12 cellular contexts compared by ENCODE assay signal in the genomic region with DNA sequence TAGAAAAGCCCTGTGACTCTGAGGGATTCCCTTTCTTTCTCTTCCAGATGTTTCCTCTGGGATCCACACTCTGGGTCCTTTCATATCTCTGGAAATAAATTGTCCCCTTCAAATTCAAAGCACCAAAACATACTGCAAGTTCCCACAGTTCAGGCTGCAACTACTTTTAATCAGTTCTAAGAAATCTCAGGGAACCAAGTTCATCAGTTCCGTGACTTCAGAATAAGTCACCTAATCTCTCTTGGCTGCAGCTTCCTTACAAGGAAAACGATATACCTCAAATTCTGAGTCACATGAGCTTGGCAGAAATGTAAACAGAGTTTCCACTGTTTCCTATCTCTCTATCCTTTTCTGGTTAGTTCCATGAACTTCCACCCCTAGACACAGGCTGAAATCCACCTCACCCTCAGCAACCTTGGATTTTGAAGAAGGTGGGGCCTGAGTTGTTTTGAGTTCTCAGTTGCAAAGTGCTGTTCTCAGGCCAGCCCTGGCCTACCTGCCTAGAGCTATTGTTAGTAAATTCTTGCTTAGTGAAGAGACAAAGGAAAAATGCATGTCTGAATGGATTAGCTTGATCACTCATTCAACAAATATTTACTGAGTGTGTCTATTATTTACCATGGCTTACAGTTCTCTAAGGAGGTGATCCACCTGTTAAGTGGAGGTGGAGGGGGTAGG. TPM values are rescaled to one million over a fixed set of nuclear protein-coding genes. Genes with fewer than 3 reads are reported as not detected.
DNase-seq lines count a peak whose midpoint lies in the region; ATAC-seq and TF ChIP-seq lines count a peak whose summit lies in the region.
"Had no signal": no experiment of that assay in that cellular context is flagged by ENCODE, and none has a peak within 500 bp of the region (broad histone marks: within the 10 kb centered on the region; RNA-seq: fewer than 3 reads in every experiment).

No MANE protein-coding gene starts in this region.

- DNase-seq in Caco-2: peak; percentile 62 to 72
- peak; percentile 59 for DNase-seq in amniotic stem cell (lab: John Stamatoyannopoulos, UW)
- DNase-seq in iPS-NIHi7 (ENCODE audit: extremely low spot score): peak; percentile 54
- DNase-seq in NOMO-1 treated with dmso at 0.1 percent for 144 hours (lab: John Stamatoyannopoulos, UW; ENCODE audit: unreplicated experiment): no peak
- DNase-seq in posterior cingulate gyrus: no peak
- DNase-seq: activated CD8-positive, alpha-beta memory T cell treated with anti-CD3 and anti-CD28 coated beads, Interleukin-2, amount 50 U/mL, for 4 hours; DND-41; NCI-H1048; stimulated activated CD4-positive, alpha-beta T cell treated with anti-CD3 and anti-CD28 coated beads, Interleukin-4, amount 100 ng/mL, for 1 hour had no signal

- H3K36me3 ChIP-seq in Caco-2 (ENCODE audit: control insufficient read depth, insufficient read depth, low read length) (no peaks in the 10 kb centered on the region; the same call in 1 of the 2 replicates), HUES6 (ENCODE audit: control insufficient read depth, insufficient read depth, low read length) (no peaks in the 10 kb centered on the region; the same call in 1 of the 2 replicates)

- POLR2A ChIA-PET in Caco-2 (lab: Charles Lee): no interaction called here

- no peak for ATAC-seq in HG03135 (IDR thresholded peaks at IDR 0.05; ENCODE audit: unreplicated experiment)
- no peak for ATAC-seq in GM19395 (IDR thresholded peaks at IDR 0.05; ENCODE audit: unreplicated experiment)

- peak overlapping the region; percentile 69 for H3K27ac Mint-ChIP-seq in Caco-2 (ENCODE audit: unreplicated experiment)

- peaks cover 16% of the 10 kb centered on the region for H3K36me3 Mint-ChIP-seq in Caco-2 (ENCODE audit: insufficient read depth, unreplicated experiment)

- H3K4me1 ChIP-seq in Caco-2: peaks cover 40% of the 10 kb centered on the region
- H3K4me1 ChIP-seq in HUES6 (ENCODE audit: control insufficient read depth, insufficient read depth, low read length): peaks cover 62% of the 10 kb centered on the region

- no peaks in the 10 kb centered on the region for H3K9me3 ChIP-seq in Caco-2
- H3K9me3 ChIP-seq in HUES6 (ENCODE audit: control insufficient read depth, insufficient read depth, low read depth, low read length): no peaks in the 10 kb centered on the region

- no peak overlapping the region for H3K4me3 ChIP-seq in Caco-2 (ENCODE audit: low read depth, low read length)
- peak overlapping the region; percentile 15; the same call in 1 of the 2 replicates for H3K4me3 ChIP-seq in HUES6 (ENCODE audit: low read depth, low read length)

- peak overlapping the region; percentile 94 for H3K27ac ChIP-seq in HUES6 (ENCODE audit: low read depth, low read length)

- intact Hi-C loops in Caco-2 (cut with micrococcal nuclease; ENCODE audit: unreplicated experiment) (loop anchor here (1.0 kb wide), 1 partner anchor 119 kb away; no protein-coding TSS in a partner anchor), posterior cingulate gyrus (cut with DNase I) (no loop called here)

- TF ChIP-seq CTCF in Caco-2 (IDR thresholded peaks at IDR 0.05; ENCODE audit: insufficient read depth in 1 of 2, low read depth in 1 of 2, low read length in 1 of 2, severe bottlenecking in 1 of 2, unreplicated experiment in 1 of 2): no peak

- BruUV-seq in Caco-2 (replicated peaks; lab: Mats Ljungman, UMichigan): no TSS peak

- H3K27me3 ChIP-seq in Caco-2 (replicated peaks; ENCODE audit: control insufficient read depth, insufficient read depth, low read length) (no peaks in the 10 kb centered on the region), HUES6 (ENCODE audit: control insufficient read depth, insufficient read depth, low read length) (no peaks in the 10 kb centered on the region)

- peaks cover 21% of the 10 kb centered on the region for H3K4me1 Mint-ChIP-seq in Caco-2 (ENCODE audit: low read depth, unreplicated experiment)

- CTCF ChIA-PET in Caco-2 (lab: Charles Lee): no interaction called here

- no peak overlapping the region for H3K4me3 Mint-ChIP-seq in Caco-2 (ENCODE audit: unreplicated experiment)

- no peaks in the 10 kb centered on the region for H3K9me3 Mint-ChIP-seq in Caco-2 (ENCODE audit: unreplicated experiment)

- H3K27me3 Mint-ChIP-seq in Caco-2 (ENCODE audit: insufficient read depth, unreplicated experiment): no peaks in the 10 kb centered on the region

- peak overlapping the region; percentile 78 for H3K9ac ChIP-seq in HUES6 (ENCODE audit: low read length)

RNA-seq across cellular contexts. Expression of a gene that starts 59.3 kb away (rescaled TPM):
- not detected in 2 replicates for total RNA-seq in Caco-2 (2022)

Comparison
In these comparisons a context has a peak if more than half of its experiments do, and no peak if none do; other contexts are left out.
1. DNase-seq: peak in Caco-2 (2 of 2), amniotic stem cell (single experiment) and iPS-NIHi7 (single experiment); none in NOMO-1 treated with dmso at 0.1 percent for 144 hours (single experiment) and posterior cingulate gyrus (0 of 10).